17 cellular contexts compared by ENCODE assay signal in the genomic region with DNA sequence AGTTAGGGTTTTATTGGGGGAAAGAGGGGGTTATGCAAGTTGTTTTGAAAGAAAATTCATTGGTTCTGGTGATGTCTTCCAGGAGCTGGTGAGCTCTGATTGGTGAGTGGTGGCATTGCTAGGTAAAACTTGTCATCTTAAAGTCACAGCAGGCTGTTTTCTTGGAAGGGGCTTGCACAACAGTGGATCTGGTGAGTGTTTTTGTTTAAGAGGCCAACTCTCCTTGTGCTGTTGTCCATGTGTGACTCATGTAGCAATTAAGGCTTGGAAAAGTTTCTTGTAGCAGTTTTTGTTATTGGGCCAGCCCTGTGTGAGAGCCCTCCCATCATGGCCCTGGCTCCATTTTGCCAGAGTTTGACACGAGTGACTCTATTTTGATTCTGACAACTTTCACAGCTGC.
DNase-seq lines count a peak whose midpoint lies in the region; ATAC-seq and TF ChIP-seq lines count a peak whose summit lies in the region.
"Had no signal": no experiment of that assay in that cellular context is flagged by ENCODE, and none has a peak within 500 bp of the region (broad histone marks: within the 10 kb centered on the region; RNA-seq: fewer than 3 reads in every experiment).

No MANE protein-coding gene starts in this region.

- no peaks in the 10 kb centered on the region for H3K27me3 Mint-ChIP-seq in nephron progenitor cell (ENCODE audit: low read depth, poor library complexity)
- no peaks in the 10 kb centered on the region for H3K27me3 Mint-ChIP-seq in activated T-helper 17 cell treated with anti-CD3 and anti-CD28 coated beads, Interleukin-2, amount 50 U/mL, for 72 hours
- H3K27me3 Mint-ChIP-seq in mesothelial cell of epicardium (ENCODE audit: low read depth), result no peaks in the 10 kb centered on the region
- H3K27me3 Mint-ChIP-seq: naive thymus-derived CD8-positive, alpha-beta T cell had no signal

- no peaks in the 10 kb centered on the region for H3K4me1 Mint-ChIP-seq in nephron progenitor cell
- H3K4me1 Mint-ChIP-seq in activated T-helper 17 cell treated with anti-CD3 and anti-CD28 coated beads, Interleukin-2, amount 50 U/mL, for 72 hours, result no peaks in the 10 kb centered on the region
- peaks cover under 1% of the 10 kb centered on the region for H3K4me1 Mint-ChIP-seq in mesothelial cell of epicardium
- H3K4me1 Mint-ChIP-seq: naive thymus-derived CD8-positive, alpha-beta T cell had no signal

- in situ Hi-C loops in Caki2 (cut with HindIII; ENCODE audit: low pct_unique_long_range_greater_than_20kb, low sequenced_read_pairs), result no loop called here

- no peaks in the 10 kb centered on the region for H3K36me3 Mint-ChIP-seq in nephron progenitor cell (ENCODE audit: low read depth)
- no peaks in the 10 kb centered on the region for H3K36me3 Mint-ChIP-seq in activated T-helper 17 cell treated with anti-CD3 and anti-CD28 coated beads, Interleukin-2, amount 50 U/mL, for 72 hours (ENCODE audit: low read depth)
- H3K36me3 Mint-ChIP-seq in mesothelial cell of epicardium, result no peaks in the 10 kb centered on the region
- H3K36me3 Mint-ChIP-seq: CD8-positive, alpha-beta T cell; naive thymus-derived CD8-positive, alpha-beta T cell had no signal

- no peak overlapping the region for H3K4me3 ChIP-seq in cardiac fibroblast (replicated peaks in 1 of 2; ENCODE audit: low read depth in 2 of 2, low read length in 2 of 2)
- H3K4me3 ChIP-seq: cardiac muscle cell, right lobe of liver had no signal

- DNase-seq in Caki2 (ENCODE audit: low read depth) (peak; percentile 15), LHCN-M2 (ENCODE audit: low read depth) (peak; percentile 74), cardiac fibroblast (ENCODE audit: low read depth in 2 of 2) (peak; percentile 60 to 77), nephron progenitor cell (no peak), NCI-H128 (lab: John Stamatoyannopoulos, UW; ENCODE audit: unreplicated experiment) (no peak), mesothelial cell of epicardium (ENCODE audit: low spot score in 2 of 2, unreplicated experiment in 2 of 2) (no peak)
- DNase-seq: activated T-cell treated with anti-CD3 and anti-CD28 coated beads for 4 hours; CD8-positive, alpha-beta T cell; naive thymus-derived CD8-positive, alpha-beta T cell; NCI-H1105 treated with DMSO at 0.1 percent for 48 hours; NCI-H526; right lobe of liver; SIG-M5; substantia nigra had no signal

- no peak for ATAC-seq in activated T-helper 17 cell treated with anti-CD3 and anti-CD28 coated beads, Interleukin-2, amount 50 U/mL, for 72 hours (replicated peaks)
- ATAC-seq in HG02798 (IDR thresholded peaks at IDR 0.05; ENCODE audit: poor library complexity, unreplicated experiment), result no peak
- ATAC-seq: CD8-positive, alpha-beta T cell; naive thymus-derived CD8-positive, alpha-beta T cell; right lobe of liver had no signal

- no peak overlapping the region for H3K4me3 Mint-ChIP-seq in nephron progenitor cell
- H3K4me3 Mint-ChIP-seq in activated T-helper 17 cell treated with anti-CD3 and anti-CD28 coated beads, Interleukin-2, amount 50 U/mL, for 72 hours, result no peak overlapping the region
- no peak overlapping the region for H3K4me3 Mint-ChIP-seq in mesothelial cell of epicardium
- H3K4me3 Mint-ChIP-seq: CD8-positive, alpha-beta T cell; naive thymus-derived CD8-positive, alpha-beta T cell had no signal

- H3K27ac Mint-ChIP-seq in nephron progenitor cell, result peak overlapping the region; percentile 55
- H3K27ac Mint-ChIP-seq in activated T-helper 17 cell treated with anti-CD3 and anti-CD28 coated beads, Interleukin-2, amount 50 U/mL, for 72 hours, result no peak overlapping the region
- no peak overlapping the region for H3K27ac Mint-ChIP-seq in mesothelial cell of epicardium
- H3K27ac Mint-ChIP-seq: CD8-positive, alpha-beta T cell; naive thymus-derived CD8-positive, alpha-beta T cell had no signal

- H3K9me3 Mint-ChIP-seq in nephron progenitor cell (no peaks in the 10 kb centered on the region), mesothelial cell of epicardium (no peaks in the 10 kb centered on the region)
- H3K9me3 Mint-ChIP-seq in activated T-helper 17 cell treated with anti-CD3 and anti-CD28 coated beads, Interleukin-2, amount 50 U/mL, for 72 hours, result no peaks in the 10 kb centered on the region
- H3K9me3 Mint-ChIP-seq: CD8-positive, alpha-beta T cell had no signal

- TF ChIP-seq CTCF in cardiac fibroblast (IDR thresholded peaks at IDR 0.05; ENCODE audit: low read depth, low read length), result no peak
- TF ChIP-seq CTCF in nephron progenitor cell (IDR thresholded peaks at IDR 0.05), result no peak
- no peak for TF ChIP-seq CTCF in mesothelial cell of epicardium (IDR thresholded peaks at IDR 0.05; ENCODE audit: unreplicated experiment)

Comparison
In these comparisons a context has a peak if more than half of its experiments do, and no peak if none do; other contexts are left out.
1. DNase-seq: peak in Caki2 (single experiment), LHCN-M2 (single experiment) and cardiac fibroblast (2 of 2); none in nephron progenitor cell (single experiment), NCI-H128 (single experiment) and mesothelial cell of epicardium (0 of 2).